Comparison of ENCODE assay signal across 12 cellular contexts in genomic region chr3:111809196-111809595, GRCh38. TPM values are rescaled to one million over a fixed set of nuclear protein-coding genes. Genes with fewer than 3 reads are reported as not detected.
DNase-seq lines count a peak whose midpoint lies in the region; ATAC-seq, FAIRE-seq and TF ChIP-seq lines count a peak whose summit lies in the region.
"Had no signal": no experiment of that assay in that cellular context is flagged by ENCODE, and none has a peak within 500 bp of the region (broad histone marks: within the 10 kb centered on the region; RNA-seq: fewer than 3 reads in every experiment).

No MANE protein-coding gene starts in this region.

- H3K27ac ChIP-seq in body of pancreas = peak overlapping the region in 3 of 4 donors; percentile 21 to 64 (median 40)
- no peak overlapping the region for H3K27ac ChIP-seq in HepG2 (ENCODE audit: extremely low read length, insufficient read depth, low read length)
- H3K27ac ChIP-seq in transverse colon = peak overlapping the region in 3 of 4 donors; percentile 29 to 42 (median 37)

- intact Hi-C loops in body of pancreas (cut with DNase I) = no loop called here
- intact Hi-C loops in HepG2 (cut with micrococcal nuclease; ENCODE audit: unreplicated experiment) = loop anchor here (2.0 kb wide), 1 partner anchor 76 kb away; no protein-coding TSS in a partner anchor
- intact Hi-C loops in transverse colon (cut with DNase I; ENCODE audit: low total_unique reads) = no loop called here

- no peak overlapping the region for H3K9ac ChIP-seq in HepG2 (ENCODE audit: insufficient read depth, low read depth, low read length)

- WGBS in body of pancreas, 2 donors = 50 to 74% methylated on average over 1 of the region's 1 CpG
- 96% methylated on average over 1 of the region's 1 CpG for WGBS in HepG2 (ENCODE audit: low lambda C conversion rate)
- 68% methylated on average over 1 of the region's 1 CpG; no CpG with 5 or more reads in 1 of the 2 donors for WGBS in transverse colon (ENCODE audit: low coverage in 1 of 2), 2 donors

- H3K4me3 ChIP-seq in body of pancreas = no peak overlapping the region
- no peak overlapping the region for H3K4me3 ChIP-seq in HepG2 (replicated peaks in 1 of 3; ENCODE audit: insufficient read depth in 1 of 3, low read depth in 2 of 3, low read length in 3 of 3)
- H3K4me3 ChIP-seq in transverse colon = no peak overlapping the region
- H3K4me3 ChIP-seq: HAP-1 had no signal

- BruUV-seq in HepG2 (replicated peaks; lab: Mats Ljungman, UMichigan) = no TSS peak

- FAIRE-seq in HepG2 (lab: Jason Lieb, UNC) = no peak

- DNase-seq in HCEC 1CT (peak; percentile 60), body of pancreas (no peak), HepG2 (ENCODE audit: low spot score) (peak; percentile 24), transverse colon (no peak), NCI-H1092 treated with DMSO at 0.1 percent for 48 hours (lab: John Stamatoyannopoulos, UW) (no peak)
- DNase-seq in stimulated activated CD4-positive, alpha-beta T cell treated with anti-CD3 and anti-CD28 coated beads, Interleukin-2, amount 100 ng/mL, for 48 hours = no peak
- DNase-seq: activated CD4-positive, alpha-beta T cell treated with anti-CD3 and anti-CD28 coated beads, Interleukin-2, amount 50 U/mL, for 48 hours; CD8-positive, alpha-beta memory T cell; NCI-H446 treated with DMSO at 0.1 percent for 48 hours; T-helper 9 cell had no signal

- TF ChIP-seq CTCF in body of pancreas (IDR thresholded peaks at IDR 0.05) = no peak
- no peak for TF ChIP-seq CTCF in HepG2 (CRISPR knock-in tag; IDR thresholded peaks at IDR 0.05)
- TF ChIP-seq CTCF in transverse colon (IDR thresholded peaks at IDR 0.05) = no peak

- peaks cover 55% of the 10 kb centered on the region for H3K4me1 ChIP-seq in body of pancreas
- peaks cover 25% of the 10 kb centered on the region for H3K4me1 ChIP-seq in HepG2 (ENCODE audit: insufficient read depth, low read length)
- peaks cover 0 to 7% (median 2%) of the 10 kb centered on the region in 4 donors for H3K4me1 ChIP-seq in transverse colon
- H3K4me1 ChIP-seq: HAP-1 had no signal

- no peaks in the 10 kb centered on the region for H3K79me2 ChIP-seq in HepG2 (ENCODE audit: insufficient read depth, low read length)

- H3K36me3 ChIP-seq in body of pancreas (replicated peaks in 1 of 2; ENCODE audit: insufficient read depth in 1 of 2, low read depth in 2 of 2) = no peaks in the 10 kb centered on the region
- H3K36me3 ChIP-seq in HepG2 (replicated peaks in 1 of 2; ENCODE audit: control insufficient read depth in 1 of 2, insufficient read depth in 2 of 2, low read length in 2 of 2) = no peaks in the 10 kb centered on the region
- no peaks in the 10 kb centered on the region for H3K36me3 ChIP-seq in transverse colon
- H3K36me3 ChIP-seq: HAP-1 had no signal

- in situ Hi-C loops in HepG2 (cut with HindIII; ENCODE audit: extremely low pct_ligation_motif_present, low pct_unique_long_range_greater_than_20kb) = no loop called here
- in situ Hi-C loops in transverse colon (cut with MboI; ENCODE audit: low pct_ligation_motif_present in 1 of 4, low pct_unique_long_range_greater_than_20kb in 1 of 4, low sequenced_read_pairs in 3 of 4) = no loop called here

- no peaks in the 10 kb centered on the region; the same call in 1 of the 2 replicates for H4K20me1 ChIP-seq in HepG2 (ENCODE audit: insufficient read depth, low read length)

- ATAC-seq in body of pancreas (no peak), HepG2 (peak; percentile 68), GM19324 (IDR thresholded peaks at IDR 0.05; ENCODE audit: low FRiP score, unreplicated experiment) (no peak)

- no peak overlapping the region for H3K4me2 ChIP-seq in HepG2 (ENCODE audit: low read depth, low read length)

- H3K27me3 ChIP-seq in body of pancreas (no peaks in the 10 kb centered on the region), HepG2 (ENCODE audit: control insufficient read depth in 1 of 2, insufficient read depth in 2 of 2, low read length in 2 of 2) (no peaks in the 10 kb centered on the region), transverse colon (no peaks in the 10 kb centered on the region)

- TF ChIP-seq EP300 in HepG2 (IDR thresholded peaks at IDR 0.05; ENCODE audit: low read depth in 2 of 2, low read length in 2 of 2) (no peak), HepG2 (CRISPR knock-in tag; IDR thresholded peaks at IDR 0.05; ENCODE audit: borderline replicate concordance) (no peak), transverse colon (IDR thresholded peaks at IDR 0.05; ENCODE audit: low read depth) (no peak)

- no peak for TF ChIP-seq POLR2A in body of pancreas (IDR thresholded peaks at IDR 0.05)
- no peak for TF ChIP-seq POLR2A in HepG2 (IDR thresholded peaks at IDR 0.05; ENCODE audit: insufficient read depth in 1 of 2, low read depth in 2 of 2, low read length in 2 of 2)
- TF ChIP-seq POLR2A in transverse colon (IDR thresholded peaks at IDR 0.05) = no peak

- POLR2A ChIA-PET in HepG2 (lab: Yijun Ruan, JAX) = no interaction called here

- H2AFZ ChIP-seq in HepG2 (ENCODE audit: low read length) = no peak overlapping the region

- no peak for TF ChIP-seq RAD21 in HepG2 (CRISPR knock-in tag; IDR thresholded peaks at IDR 0.05)

- H3K9me3 ChIP-seq in body of pancreas = no peaks in the 10 kb centered on the region
- no peaks in the 10 kb centered on the region for H3K9me3 ChIP-seq in HepG2 (ENCODE audit: low read length)
- peaks cover 0 to 3% of the 10 kb centered on the region in 2 donors for H3K9me3 ChIP-seq in transverse colon
- H3K9me3 ChIP-seq: HAP-1 had no signal

- CTCF ChIA-PET in HepG2 (lab: Yijun Ruan, JAX; ENCODE audit: low intra/inter-chr PET ratio, low total read pairs) = no interaction called here

TF ChIP-seq in HepG2, 621 proteins besides CTCF, POLR2A, EP300 and RAD21 (continues in another document):
- TF ChIP-seq BRF2 (CRISPR knock-in tag; IDR thresholded peaks at IDR 0.05) (no peak), HNF4G (IDR thresholded peaks at IDR 0.05; ENCODE audit: borderline replicate concordance, low read depth, low read length) (no peak), HNF4G (CRISPR knock-in tag; IDR thresholded peaks at IDR 0.05; ENCODE audit: borderline replicate concordance, low read depth) (no peak), U2AF2 (IDR thresholded peaks at IDR 0.05; ENCODE audit: low read depth, low read length) (no peak), DMAP1 (CRISPR knock-in tag; IDR thresholded peaks at IDR 0.05) (no peak), SMAD9 (CRISPR knock-in tag; IDR thresholded peaks at IDR 0.05) (no peak)
- TF ChIP-seq, protein P1, sequence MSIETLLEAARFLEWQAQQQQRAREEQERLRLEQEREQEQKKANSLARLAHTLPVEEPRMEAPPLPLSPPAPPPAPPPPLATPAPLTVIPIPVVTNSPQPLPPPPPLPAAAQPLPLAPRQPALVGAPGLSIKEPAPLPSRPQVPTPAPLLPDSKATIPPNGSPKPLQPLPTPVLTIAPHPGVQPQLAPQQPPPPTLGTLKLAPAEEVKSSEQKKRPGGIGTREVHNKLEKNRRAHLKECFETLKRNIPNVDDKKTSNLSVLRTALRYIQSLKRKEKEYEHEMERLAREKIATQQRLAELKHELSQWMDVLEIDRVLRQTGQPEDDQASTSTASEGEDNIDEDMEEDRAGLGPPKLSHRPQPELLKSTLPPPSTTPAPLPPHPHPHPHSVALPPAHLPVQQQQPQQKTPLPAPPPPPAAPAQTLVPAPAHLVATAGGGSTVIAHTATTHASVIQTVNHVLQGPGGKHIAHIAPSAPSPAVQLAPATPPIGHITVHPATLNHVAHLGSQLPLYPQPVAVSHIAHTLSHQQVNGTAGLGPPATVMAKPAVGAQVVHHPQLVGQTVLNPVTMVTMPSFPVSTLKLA (IDR thresholded peaks at IDR 0.05) = no peak

RNA-seq across cellular contexts. Expression of gene PHLDB2, which starts 49.9 kb away (rescaled TPM):
- total RNA-seq in body of pancreas = 10 to 100 TPM; 25.9 to 26.4 TPM
- 21.5 and 23.6 TPM in 2 replicates for total RNA-seq in HepG2 (2016; rRNA removed; fragmentation: Illumina TruSeq; extraction: Trizol)
- 6.9 and 8.0 TPM in 2 replicates for total RNA-seq in HepG2 (2016; cell fraction: cytosol; rRNA removed; fragmentation: Illumina TruSeq; extraction: Trizol; ENCODE audit: low read depth)
- total RNA-seq in HepG2 (2016; cell fraction: insoluble cytoplasmic fraction; rRNA removed; fragmentation: Illumina TruSeq; extraction: Trizol) = 21.0 and 22.1 TPM in 2 replicates
- total RNA-seq in HepG2 (2016; cell fraction: membrane; rRNA removed; fragmentation: Illumina TruSeq; extraction: Trizol) = 7.5 and 8.6 TPM in 2 replicates
- total RNA-seq in HepG2 (2016; cell fraction: nucleus; rRNA removed; fragmentation: Illumina TruSeq; extraction: Trizol) = 47.1 and 49.2 TPM in 2 replicates
- polyA plus RNA-seq in HepG2 (2011; rRNA removed) = 8.4 and 8.7 TPM in 2 replicates
- polyA plus RNA-seq in HepG2 (2011; cell fraction: cytosol; rRNA removed) = 4.0 and 4.6 TPM in 2 replicates
- polyA plus RNA-seq in HepG2 (2011; cell fraction: nucleus; rRNA removed) = 16.3 and 16.8 TPM in 2 replicates
- 8.4 and 12.0 TPM in 2 replicates for polyA plus RNA-seq in HepG2 (2012)
- 0.75 and 0.92 TPM in 2 replicates for polyA plus RNA-seq in HepG2 (2016; cell fraction: cytosol; fragmentation: Illumina TruSeq; extraction: Trizol; ENCODE audit: low read depth)
- polyA plus RNA-seq in HepG2 (2016; cell fraction: insoluble cytoplasmic fraction; fragmentation: Illumina TruSeq; extraction: Trizol; ENCODE audit: low read depth) = 17.4 and 18.0 TPM in 2 replicates
- 2.9 and 3.1 TPM in 2 replicates for polyA plus RNA-seq in HepG2 (2016; cell fraction: membrane; fragmentation: Illumina TruSeq; extraction: Trizol; ENCODE audit: low read depth)
- 34.5 and 36.8 TPM in 2 replicates for polyA plus RNA-seq in HepG2 (2016; cell fraction: nucleus; fragmentation: Illumina TruSeq; extraction: Trizol; ENCODE audit: insufficient read depth, low read depth)
- 27.7 and 69.1 TPM in 2 replicates for polyA minus RNA-seq in HepG2 (2011; rRNA and poly(A)+ RNA removed; ENCODE audit: low replicate concordance)
- polyA minus RNA-seq in HepG2 (2011; cell fraction: cytosol; rRNA and poly(A)+ RNA removed) = 12.6 and 13.0 TPM in 2 replicates
- polyA minus RNA-seq in HepG2 (2011; cell fraction: nucleus; rRNA and poly(A)+ RNA removed) = 99.5 and 104 TPM in 2 replicates
- total RNA-seq in transverse colon = 10 to 100 TPM; 20.3 to 43.8 (median 24.5) TPM

Comparison
In these comparisons a context has a peak if more than half of its experiments do, and no peak if none do; other contexts are left out.
1. DNase-seq: peak in HCEC 1CT (single experiment) and HepG2 (single experiment); none in body of pancreas (0 of 4), transverse colon (single experiment), NCI-H1092 treated with DMSO at 0.1 percent for 48 hours (single experiment) and stimulated activated CD4-positive, alpha-beta T cell treated with anti-CD3 and anti-CD28 coated beads, Interleukin-2, amount 100 ng/mL, for 48 hours (0 of 2).